In genomic region chr4:15742083-15742582, GRCh38 we compare ENCODE assay signal across 29 cellular contexts. TPM values are rescaled to one million over a fixed set of nuclear protein-coding genes. Genes with fewer than 3 reads are reported as not detected.
"Had no signal": no experiment of that assay in that cellular context is flagged by ENCODE, and none has a peak within 500 bp of the region (broad histone marks: within the 10 kb centered on the region; RNA-seq: fewer than 3 reads in every experiment).

No MANE protein-coding gene starts in this region.

- H3K9me3 ChIP-seq: ovary, right lobe of liver, uterus had no signal

- H3K9ac ChIP-seq: neural progenitor cell had no signal

- H3K36me3 ChIP-seq: lower lobe of right lung, neural progenitor cell, ovary, right atrium auricular region, right lobe of liver, tibial nerve, uterus had no signal

- H3K27ac ChIP-seq: left lung, lower lobe of right lung, neural progenitor cell, ovary, right atrium auricular region, tibial nerve, uterus had no signal

- H3K27me3 ChIP-seq: left lung, neural progenitor cell, ovary, right atrium auricular region, right lobe of liver, tibial nerve, uterus had no signal

- H3K4me3 ChIP-seq: left lung, lower lobe of right lung, neural progenitor cell, ovary, right atrium auricular region, right lobe of liver, smooth muscle cell, tibial nerve, uterus had no signal

- H2AFZ ChIP-seq: neural progenitor cell had no signal

- H3K4me1 ChIP-seq: left lung, lower lobe of right lung, right atrium auricular region, tibial nerve, uterus had no signal

- DNase-seq: hippocampal formation; immature natural killer cell; kidney; left colon; left lung; lower lobe of right lung; mammary epithelial cell; mesenchymal stem cell; naive B cell; natural killer cell; nephron progenitor cell; ovary; right lobe of liver; stimulated activated CD4-positive, alpha-beta T cell treated with anti-CD3 and anti-CD28 coated beads, Interleukin-1b, Interleukin-23, amount 100 ng/mL, for 48 hours; stimulated activated CD4-positive, alpha-beta T cell treated with anti-CD3 and anti-CD28 coated beads, Interleukin-2, amount 100 ng/mL, for 48 hours; stimulated activated CD4-positive, alpha-beta T cell treated with anti-CD3 and anti-CD28 coated beads, Interleukin-4, amount 100 ng/mL, for 4 hours; stimulated activated CD8-positive, alpha-beta memory T cell treated with anti-CD3 and anti-CD28 coated beads, Interleukin-4, amount 100 ng/mL, for 48 hours; stimulated activated naive CD4-positive, alpha-beta T cell treated with Interleukin-2 at 50 U/mL for 16 hours; stimulated activated naive CD8-positive, alpha-beta T cell treated with anti-CD3 and anti-CD28 coated beads, Interleukin-15, amount 100 ng/mL, for 72 hours; substantia nigra; uterus had no signal

- ATAC-seq: left colon; left lung; lower lobe of right lung; right lobe of liver; stimulated activated memory B cell treated with anti-CD40 and anti-IgM and Interleukin-4, amounts not matched to agents 10 μg/mL and 1 μg/mL and 100 μg/mL, for 72 hours; stimulated activated naive CD8-positive, alpha-beta T cell treated with anti-CD3 and anti-CD28 coated beads, Interleukin-15, amount 100 ng/mL, for 72 hours had no signal

- FAIRE-seq: islet of Langerhans, kidney had no signal

- H3K4me2 ChIP-seq: neural progenitor cell, smooth muscle cell had no signal

RNA-seq across cellular contexts. Expression of gene CD38, which starts 36.0 kb away (rescaled TPM):
- total RNA-seq: mammary epithelial cell, progenitor cell of endocrine pancreas, renal cortical epithelial cell, smooth muscle cell had no signal
- polyA plus RNA-seq: smooth muscle cell had no signal
